20 cellular contexts compared by ENCODE assay signal in the genomic region with DNA sequence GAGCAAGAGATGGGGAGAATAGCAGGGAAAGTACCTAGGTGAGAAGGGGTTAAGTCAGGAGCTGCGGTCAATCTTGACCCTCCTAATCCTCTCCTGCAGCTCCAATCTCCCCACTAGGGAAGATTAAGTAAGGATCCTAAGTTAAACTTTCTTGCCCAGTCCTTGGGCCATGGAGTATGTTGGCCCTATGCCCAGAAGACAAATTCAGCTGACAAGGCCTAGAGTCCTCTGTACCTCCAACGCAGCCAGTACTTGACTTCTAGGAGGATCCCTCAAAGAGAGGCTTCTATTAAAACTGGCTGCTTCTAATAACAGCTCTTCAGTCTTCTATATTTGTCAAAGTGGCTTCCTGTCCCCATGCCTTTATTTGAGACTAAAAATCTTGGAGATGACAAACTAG. TPM values are rescaled to one million over a fixed set of nuclear protein-coding genes. Genes with fewer than 3 reads are reported as not detected.
A peak's percentile ranks its signal among the peaks of the same experiment; 100 is the strongest.
DNase-seq lines count a peak whose midpoint lies in the region; ATAC-seq, FAIRE-seq and TF ChIP-seq lines count a peak whose summit lies in the region.
"Had no signal": no experiment of that assay in that cellular context is flagged by ENCODE, and none has a peak within 500 bp of the region (broad histone marks: within the 10 kb centered on the region; RNA-seq: fewer than 3 reads in every experiment).

No MANE protein-coding gene starts in this region.

- no peaks in the 10 kb centered on the region for H3K27me3 ChIP-seq in left lung
- H3K27me3 ChIP-seq: BE2C had no signal

- intact Hi-C loops in left lung (cut with DNase I) (no loop called here), OCI-LY7 (cut with micrococcal nuclease; ENCODE audit: unreplicated experiment) (no loop called here), sciatic nerve (cut with DNase I) (no loop called here)

- H3K9me2 ChIP-seq in OCI-LY7 (ENCODE audit: insufficient read depth, low read length), result no peaks in the 10 kb centered on the region

- WGBS in A549 (ENCODE audit: missing lambda C conversion rate), result 87% methylated on average over 2 of the region's 2 CpGs

- H3K4me3 ChIP-seq in A549, result no peak overlapping the region
- no peak overlapping the region for H3K4me3 ChIP-seq in choroid plexus epithelial cell (ENCODE audit: low read depth, low read length)
- H3K4me3 ChIP-seq in left lung, result no peak overlapping the region
- H3K4me3 ChIP-seq in OCI-LY7 (ENCODE audit: low read depth, low read length, poor library complexity, severe bottlenecking), result no peak overlapping the region
- H3K4me3 ChIP-seq: GM23248, HAP-1 had no signal

- no peaks in the 10 kb centered on the region for H3K79me2 ChIP-seq in OCI-LY7 (ENCODE audit: insufficient read depth, low read depth, low read length)

- H3K9me3 ChIP-seq in A549 (no peaks in the 10 kb centered on the region; the same call in 2 of the 3 replicates), left lung (no peaks in the 10 kb centered on the region), OCI-LY7 (ENCODE audit: low read length) (no peaks in the 10 kb centered on the region)
- H3K9me3 ChIP-seq: BE2C, HAP-1 had no signal

- no peak overlapping the region for H2AFZ ChIP-seq in OCI-LY7 (ENCODE audit: low read length)
- H2AFZ ChIP-seq: GM23248 had no signal

- H3K27ac ChIP-seq in A549, result peak overlapping the region; percentile 92
- no peak overlapping the region for H3K27ac ChIP-seq in left lung
- H3K27ac ChIP-seq in OCI-LY7 (ENCODE audit: low read depth, low read length, poor library complexity, severe bottlenecking), result no peak overlapping the region
- H3K27ac ChIP-seq: GM23248 had no signal

- no peak for TF ChIP-seq POLR2A in A549 (IDR thresholded peaks at IDR 0.05; ENCODE audit: low read length)

- DNase-seq in A549 (ENCODE audit: low read depth in 1 of 2, low spot score in 1 of 2), result no peak
- DNase-seq in DMS79 treated with DMSO at 0.1 percent for 48 hours (lab: John Stamatoyannopoulos, UW), result peak; percentile 51
- DNase-seq in choroid plexus epithelial cell (ENCODE audit: low read depth), result peak; percentile 13
- DNase-seq in left lung, result no peak
- no peak for DNase-seq in OCI-LY7 (ENCODE audit: low spot score)
- no peak for DNase-seq in activated T-cell treated with anti-CD3 and anti-CD28 coated beads for 4 hours
- DNase-seq in NCI-H1048 (lab: John Stamatoyannopoulos, UW), result no peak
- DNase-seq in sciatic nerve (ENCODE audit: low spot score), result no peak
- DNase-seq: ACHN; BE2C; C1 segment of cervical spinal cord; CD4-positive, CD25-positive, alpha-beta regulatory T cell; CD8-positive, alpha-beta memory T cell; COR-L47; DMS 273 treated with DMSO at 0.1 percent for 48 hours; GF-D8; GM23248 had no signal

- no peaks in the 10 kb centered on the region for H3K36me3 ChIP-seq in left lung
- no peaks in the 10 kb centered on the region for H3K36me3 ChIP-seq in OCI-LY7 (ENCODE audit: insufficient read depth, low read length)
- H3K36me3 ChIP-seq: BE2C, HAP-1 had no signal

- no peak for TF ChIP-seq EP300 in A549 (IDR thresholded peaks at IDR 0.05)

- ATAC-seq in A549 (no peak), left lung (peak; percentile 77), sciatic nerve (no peak)

- TF ChIP-seq RAD21 in A549 (conservative IDR thresholded peaks at IDR 0.05 in 1 of 2, IDR thresholded peaks at IDR 0.05 in 1 of 2), result no peak

- BruUV-seq in OCI-LY7 (replicated peaks; lab: Mats Ljungman, UMichigan), result no TSS peak

- FAIRE-seq in A549 (lab: Jason Lieb, UNC), result no peak

- POLR2A ChIA-PET in A549 (lab: Yijun Ruan, JAX) (no interaction called here), OCI-LY7 (lab: Charles Lee) (no interaction called here)

- CTCF ChIA-PET in A549 (lab: Yijun Ruan, JAX) (interaction anchor here (0.6 to 2.2 kb wide), 8 partner anchors 9 to 78 kb away, joined by 3 to 8 read pairs (median 4); no protein-coding TSS in a partner anchor), OCI-LY7 (lab: Charles Lee; ENCODE audit: unreplicated experiment) (no interaction called here)

- peaks cover 58% of the 10 kb centered on the region for H3K4me1 ChIP-seq in A549
- no peaks in the 10 kb centered on the region for H3K4me1 ChIP-seq in left lung
- no peaks in the 10 kb centered on the region for H3K4me1 ChIP-seq in OCI-LY7 (ENCODE audit: insufficient read depth, low read length, poor library complexity, severe bottlenecking)
- H3K4me1 ChIP-seq: BE2C, HAP-1 had no signal

- H4K20me1 ChIP-seq in OCI-LY7 (ENCODE audit: insufficient read depth, low read length), result no peaks in the 10 kb centered on the region

- TF ChIP-seq CTCF in A549 (IDR thresholded peaks at IDR 0.05), result no peak
- no peak for TF ChIP-seq CTCF in choroid plexus epithelial cell (conservative IDR thresholded peaks at IDR 0.05; ENCODE audit: low read depth, low read length)
- no peak for TF ChIP-seq CTCF in left lung (IDR thresholded peaks at IDR 0.05)
- TF ChIP-seq CTCF in OCI-LY7 (conservative IDR thresholded peaks at IDR 0.05; ENCODE audit: low read length), result no peak

- H3K4me2 ChIP-seq in A549 (no peak overlapping the region), OCI-LY7 (ENCODE audit: low read length) (no peak overlapping the region)

TF ChIP-seq in A549, 52 proteins besides CTCF, POLR2A, EP300 and RAD21:
- TF ChIP-seq TFCP2L1 (CRISPR knock-in tag; IDR thresholded peaks at IDR 0.05) (no peak), ESRRA (IDR thresholded peaks at IDR 0.05; ENCODE audit: borderline replicate concordance, low read length) (no peak), FOXS1 (CRISPR knock-in tag; IDR thresholded peaks at IDR 0.05) (no peak), POLR2AphosphoS2 (conservative IDR thresholded peaks at IDR 0.05; ENCODE audit: low read length) (no peak), HOXA7 (CRISPR knock-in tag; IDR thresholded peaks at IDR 0.05) (no peak), NPAS2 (CRISPR knock-in tag; IDR thresholded peaks at IDR 0.05; ENCODE audit: borderline replicate concordance) (no peak), MAFK (IDR thresholded peaks at IDR 0.05; ENCODE audit: partially characterized antibody) (no peak), RNF2 (IDR thresholded peaks at IDR 0.05; ENCODE audit: borderline replicate concordance, low read depth) (no peak)
- TF ChIP-seq, protein P1, sequence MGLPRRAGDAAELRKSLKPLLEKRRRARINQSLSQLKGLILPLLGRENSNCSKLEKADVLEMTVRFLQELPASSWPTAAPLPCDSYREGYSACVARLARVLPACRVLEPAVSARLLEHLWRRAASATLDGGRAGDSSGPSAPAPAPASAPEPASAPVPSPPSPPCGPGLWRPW (IDR thresholded peaks at IDR 0.05), result no peak

RNA-seq across cellular contexts. Expression of gene CLDN2, which starts 1.4 kb away (rescaled TPM):
- polyA plus RNA-seq in A549 (2011; rRNA removed), result 28.1 and 49.2 TPM in 2 replicates
- polyA plus RNA-seq in A549 (2012; cell fraction: cytosol; rRNA removed), result 5.3 and 6.4 TPM in 2 replicates
- polyA plus RNA-seq in A549 (2012; cell fraction: nucleus; rRNA removed), result 5.9 and 7.0 TPM in 2 replicates
- 18.7 to 28.6 TPM (median 24.8 TPM) in 3 replicates for polyA plus RNA-seq in A549 (2017; fragmentation: RNase III; extraction: RNeasy Plus Mini Kit Qiagen cat#74134 plus additional on column Dnase treatment)
- polyA minus RNA-seq in A549 (2011; rRNA and poly(A)+ RNA removed), result 23.4 and 35.7 TPM in 2 replicates
- 1 to 10 TPM in 1 of 2 donors, under 1 TPM in 1; 0.16 to 2.9 TPM for total RNA-seq in left lung
- not detected in 2 replicates for total RNA-seq in OCI-LY7 (2014; rRNA removed; shearing (Covaris generic))
- total RNA-seq in OCI-LY7 (2022), result not detected in 2 replicates
- not detected for total RNA-seq in sciatic nerve
- total RNA-seq: A172; CD4-positive, CD25-positive, alpha-beta regulatory T cell; CD8-positive, alpha-beta memory T cell; GM23248; H4 had no signal
- polyA plus RNA-seq: CD4-positive, CD25-positive, alpha-beta regulatory T cell; CD8-positive, alpha-beta memory T cell; GM23248 had no signal

RNA-seq across cellular contexts. Expression of gene RIPPLY1, which starts 18.5 kb away (rescaled TPM):
- polyA plus RNA-seq in A549 (2011; rRNA removed) (0.14 and 0.28 TPM in 2 replicates), A549 (2017; fragmentation: RNase III; extraction: RNeasy Plus Mini Kit Qiagen cat#74134 plus additional on column Dnase treatment) (0.10 to 0.17 TPM (median 0.11 TPM) in 3 replicates)
- polyA plus RNA-seq in A549 (2012; cell fraction: cytosol; rRNA removed), result 0.06 TPM in 1 of 2 replicates, not detected in the other
- 0.11 and 0.26 TPM in 2 replicates for polyA plus RNA-seq in A549 (2012; cell fraction: nucleus; rRNA removed)
- polyA minus RNA-seq in A549 (2011; rRNA and poly(A)+ RNA removed), result 0.29 TPM in 1 of 2 replicates, not detected in the other
- total RNA-seq in left lung (not detected), OCI-LY7 (2022) (not detected in 2 replicates), sciatic nerve (0.40 TPM)
- total RNA-seq in OCI-LY7 (2014; rRNA removed; shearing (Covaris generic)), result not detected in 2 replicates
- total RNA-seq: A172; CD4-positive, CD25-positive, alpha-beta regulatory T cell; CD8-positive, alpha-beta memory T cell; GM23248; H4 had no signal
- polyA plus RNA-seq: CD4-positive, CD25-positive, alpha-beta regulatory T cell; CD8-positive, alpha-beta memory T cell; GM23248 had no signal

Comparison
In these comparisons a context has a peak if more than half of its experiments do, and no peak if none do; other contexts are left out.
1. DNase-seq: peak in DMS79 treated with DMSO at 0.1 percent for 48 hours (single experiment) and choroid plexus epithelial cell (single experiment); none in A549 (0 of 2), left lung (0 of 2), OCI-LY7 (single experiment), activated T-cell treated with anti-CD3 and anti-CD28 coated beads for 4 hours (single experiment), NCI-H1048 (single experiment) and sciatic nerve (single experiment).
2. H3K27ac ChIP-seq: peak in A549 (2 of 2); none in left lung (0 of 2) and OCI-LY7 (single experiment).